Comparison of ENCODE assay signal across 1 cellular context in the genomic region with DNA sequence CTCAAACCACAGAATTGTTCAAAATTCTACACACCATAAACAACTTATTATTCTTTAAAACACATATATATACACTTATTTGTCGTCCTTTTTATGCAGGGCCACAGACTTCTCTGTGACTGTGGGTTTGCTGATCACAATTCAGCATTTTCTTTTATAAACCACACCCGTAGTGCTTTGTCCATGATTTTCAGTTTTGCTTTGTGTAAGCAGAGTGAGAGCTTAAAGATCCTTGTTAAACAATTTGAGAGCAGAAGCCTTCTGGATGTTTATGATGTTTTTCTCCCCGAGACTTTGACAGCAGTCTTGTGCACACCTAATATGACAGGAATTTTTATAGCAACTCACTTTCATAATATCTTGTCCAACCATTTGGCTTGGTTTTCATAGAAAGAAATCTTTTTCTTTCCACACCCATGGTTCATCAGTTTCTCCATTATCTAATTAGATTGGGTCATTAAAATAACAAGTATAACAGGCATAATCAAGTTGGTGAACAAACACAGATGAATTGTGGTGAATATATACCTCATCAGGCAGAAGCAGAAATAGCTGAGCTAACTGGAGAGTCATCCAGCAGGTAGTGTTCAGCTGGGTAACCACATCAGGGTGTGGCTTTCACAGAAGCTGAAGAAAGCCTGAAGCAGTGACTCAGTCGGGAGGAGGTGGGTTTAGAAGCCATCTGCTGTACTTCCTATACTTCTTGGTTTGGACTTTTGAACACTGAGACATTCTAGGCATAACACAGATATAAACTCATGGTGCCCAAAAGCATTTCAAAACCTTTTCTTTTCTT.
TF ChIP-seq lines count a peak whose summit lies in the region.

No MANE protein-coding gene starts in this region.

TF ChIP-seq in K562, 482 proteins besides CTCF, POLR2A, EP300 and RAD21:
- TF ChIP-seq MYBL2 (IDR thresholded peaks at IDR 0.05; ENCODE audit: low read depth) (no peak), MYBL2 (CRISPR knock-in tag; IDR thresholded peaks at IDR 0.05; ENCODE audit: borderline replicate concordance) (no peak), KAT7 (CRISPR knock-in tag; IDR thresholded peaks at IDR 0.05; ENCODE audit: borderline replicate concordance) (no peak), FOSL1 (tag; conservative IDR thresholded peaks at IDR 0.05) (0 out of 2 replicates have a peak, but pooled peaks have one; percentile 17)
